ENCODE assay signal across 21 cellular contexts in the genomic region with DNA sequence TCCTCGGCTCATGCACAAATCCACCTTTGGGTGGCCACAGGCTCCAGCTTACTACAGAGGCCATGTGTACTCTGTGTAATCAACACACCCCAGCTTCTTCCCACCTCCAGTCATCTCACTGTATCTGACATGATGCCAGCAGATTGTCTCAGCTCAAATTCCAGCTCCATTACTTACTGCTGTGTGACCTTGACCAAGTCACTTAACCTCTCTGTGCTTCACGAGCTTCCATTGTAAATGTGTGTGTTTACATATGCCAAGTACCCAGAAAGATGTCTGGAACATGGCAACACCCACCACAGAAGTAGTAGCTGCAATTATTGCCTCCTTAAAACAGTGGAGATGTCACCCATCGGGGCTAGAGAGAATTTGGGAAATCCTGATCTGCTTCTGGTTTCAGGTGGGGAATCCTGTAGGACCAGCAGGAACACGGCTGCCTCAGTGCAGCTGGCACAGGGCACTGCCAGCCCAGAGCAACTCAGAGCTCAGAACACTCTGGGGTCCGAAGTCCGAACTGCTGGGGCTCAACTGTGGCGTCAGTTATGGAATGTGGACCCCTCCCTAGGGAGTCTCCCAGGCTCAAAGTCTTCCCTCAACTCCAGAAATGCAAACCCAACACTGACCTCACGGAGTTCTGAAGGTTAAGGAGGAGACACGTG.
"Had no signal": no experiment of that assay in that cellular context is flagged by ENCODE, and none has a peak within 500 bp of the region (broad histone marks: within the 10 kb centered on the region; RNA-seq: fewer than 3 reads in every experiment).

No MANE protein-coding gene starts in this region.

- H3K36me3 Mint-ChIP-seq: activated naive CD8-positive, alpha-beta T cell; naive B cell had no signal

- H3K4me1 ChIP-seq: adrenal gland, heart right ventricle, left ventricle myocardium inferior, right lobe of liver had no signal

- H3K36me3 ChIP-seq: adrenal gland, heart right ventricle, left ventricle myocardium inferior, right lobe of liver had no signal

- H3K4me3 Mint-ChIP-seq: activated naive CD8-positive, alpha-beta T cell; activated T-cell treated with anti-CD3 and anti-CD28 coated beads, Interleukin-2, amount 50 U/mL, for 4 hours; naive B cell; stimulated activated naive B cell treated with anti-CD40 and anti-IgM and Interleukin-4, amounts not matched to agents 10 μg/mL and 1 μg/mL and 100 μg/mL, for 72 hours had no signal

- H3K9me3 ChIP-seq: adrenal gland, left ventricle myocardium inferior, right lobe of liver had no signal

- H3K4me1 Mint-ChIP-seq: naive B cell; stimulated activated naive B cell treated with anti-CD40 and anti-IgM and Interleukin-4, amounts not matched to agents 10 μg/mL and 1 μg/mL and 100 μg/mL, for 72 hours had no signal

- ATAC-seq: activated T-cell treated with anti-CD3 and anti-CD28 coated beads, Interleukin-2, amount 50 U/mL, for 4 hours; heart right ventricle; stimulated activated naive B cell treated with anti-CD40 and anti-IgM and Interleukin-4, amounts not matched to agents 10 μg/mL and 1 μg/mL and 100 μg/mL, for 72 hours had no signal

- H3K27ac ChIP-seq: adrenal gland, heart right ventricle, left ventricle myocardium inferior, right lobe of liver had no signal

- DNase-seq: activated CD8-positive, alpha-beta memory T cell treated with anti-CD3 and anti-CD28 coated beads, Interleukin-2, amount 50 U/mL, for 48 hours; activated naive CD4-positive, alpha-beta T cell; activated T-cell treated with anti-CD3 and anti-CD28 coated beads, Interleukin-2, amount 50 U/mL, for 4 hours; adrenal gland; central memory CD4-positive, alpha-beta T cell; heart right ventricle; left ventricle myocardium inferior; mammary epithelial cell; midbrain; naive B cell; occipital lobe; posterior cingulate gyrus; right lobe of liver; stimulated activated CD4-positive, alpha-beta T cell treated with anti-CD3 and anti-CD28 coated beads, Interleukin-2, amount 100 ng/mL, for 48 hours; stimulated activated CD8-positive, alpha-beta memory T cell treated with anti-CD3 and anti-CD28 coated beads, Interleukin-4, amount 100 ng/mL, for 48 hours; stimulated activated naive B cell treated with anti-CD40 and anti-IgM and Interleukin-4, amounts not matched to agents 10 μg/mL and 1 μg/mL and 100 μg/mL, for 72 hours; T-helper 9 cell; trophoblast cell had no signal

- H3K9me3 Mint-ChIP-seq: activated T-cell treated with anti-CD3 and anti-CD28 coated beads, Interleukin-2, amount 50 U/mL, for 4 hours; activated T-helper 2 cell treated with anti-CD3 and anti-CD28 coated beads, Interferon-gamma antibody, Interleukin-2, Interleukin-4, amounts not matched to agents 10 μg/mL and 5 μg/mL and 100 μg/mL, durations not matched to agents 14 hours and 24 hours and 36 hours; naive B cell; stimulated activated naive B cell treated with anti-CD40 and anti-IgM and Interleukin-4, amounts not matched to agents 10 μg/mL and 1 μg/mL and 100 μg/mL, for 72 hours had no signal

- H3K27ac Mint-ChIP-seq: activated naive CD8-positive, alpha-beta T cell; activated T-helper 2 cell treated with anti-CD3 and anti-CD28 coated beads, Interferon-gamma antibody, Interleukin-2, Interleukin-4, amounts not matched to agents 10 μg/mL and 5 μg/mL and 100 μg/mL, durations not matched to agents 14 hours and 24 hours and 36 hours; naive B cell; stimulated activated naive B cell treated with anti-CD40 and anti-IgM and Interleukin-4, amounts not matched to agents 10 μg/mL and 1 μg/mL and 100 μg/mL, for 72 hours had no signal

- H3K4me2 ChIP-seq: smooth muscle cell had no signal

- H3K4me3 ChIP-seq: adrenal gland, heart right ventricle, left ventricle myocardium inferior, right lobe of liver, smooth muscle cell had no signal

- H3K27me3 ChIP-seq: right lobe of liver had no signal
